24 cellular contexts compared by ENCODE assay signal in genomic region chr13:25345555-25345954, GRCh38. TPM values are rescaled to one million over a fixed set of nuclear protein-coding genes. Genes with fewer than 3 reads are reported as not detected.
"Had no signal": no experiment of that assay in that cellular context is flagged by ENCODE, and none has a peak within 500 bp of the region (broad histone marks: within the 10 kb centered on the region; RNA-seq: fewer than 3 reads in every experiment).

No MANE protein-coding gene starts in this region.

- H2AFZ ChIP-seq: hepatocyte had no signal

- DNase-seq: activated CD4-positive, alpha-beta T cell treated with anti-CD3 and anti-CD28 coated beads, Interleukin-2, amount 50 U/mL, for 1 hour; activated CD4-positive, CD25-positive, alpha-beta regulatory T cell treated with anti-CD3 and anti-CD28 coated beads, Interleukin-2, amount 50 U/mL, for 72 hours; activated gamma-delta T cell treated with Interleukin-2 at 50 U/mL for 16 hours; activated T-cell treated with anti-CD3 and anti-CD28 coated beads, Interleukin-2, amount 50 U/mL, for 1 hour; anterior cingulate cortex; body of pancreas; caudate nucleus; effector CD8-positive, alpha-beta T cell; foreskin melanocyte; kidney glomerular epithelial cell; left lung; naive thymus-derived CD8-positive, alpha-beta T cell; sigmoid colon; stimulated activated CD4-positive, alpha-beta T cell treated with anti-CD3 and anti-CD28 coated beads, Interleukin-15, amount 100 ng/mL, for 24 hours; stimulated activated naive B cell treated with anti-CD40 and anti-IgM and Interleukin-4, amounts not matched to agents 10 μg/mL and 1 μg/mL and 100 μg/mL, for 72 hours; transverse colon; uterus had no signal

- H3K4me1 Mint-ChIP-seq: activated naive CD4-positive, alpha-beta T cell treated with anti-CD3 and anti-CD28 coated beads, Interleukin-2, amount 50 U/mL, for 24 hours; mesothelial cell of epicardium; naive thymus-derived CD8-positive, alpha-beta T cell had no signal

- H3K4me3 ChIP-seq: body of pancreas, hepatocyte, left lung, sigmoid colon, smooth muscle cell, transverse colon, uterus had no signal

- H3K27me3 Mint-ChIP-seq: activated naive CD4-positive, alpha-beta T cell treated with anti-CD3 and anti-CD28 coated beads, Interleukin-2, amount 50 U/mL, for 24 hours; dendritic cell treated with granulocyte-macrophage colony-stimulating factor and Interleukin-4, amounts not matched to agents 40 ng/mL and 50 ng/mL, for 4 days; naive thymus-derived CD8-positive, alpha-beta T cell; stimulated activated naive B cell treated with anti-CD40 and anti-IgM and Interleukin-4, amounts not matched to agents 10 μg/mL and 1 μg/mL and 100 μg/mL, for 72 hours had no signal

- H3K27me3 ChIP-seq: body of pancreas, hepatocyte, left lung, sigmoid colon, transverse colon, uterus had no signal

- H3K36me3 ChIP-seq: transverse colon, uterus had no signal

- H3K4me1 ChIP-seq: body of pancreas, left lung, sigmoid colon, transverse colon, uterus had no signal

- H3K4me2 ChIP-seq: hepatocyte, smooth muscle cell had no signal

- ATAC-seq: body of pancreas; left lung; naive thymus-derived CD8-positive, alpha-beta T cell; stimulated activated naive B cell treated with anti-CD40 and anti-IgM and Interleukin-4, amounts not matched to agents 10 μg/mL and 1 μg/mL and 100 μg/mL, for 72 hours had no signal

- H3K27ac ChIP-seq: body of pancreas, hepatocyte, left lung, sigmoid colon, transverse colon, uterus, VCaP had no signal

- H3K4me3 Mint-ChIP-seq: activated naive CD4-positive, alpha-beta T cell treated with anti-CD3 and anti-CD28 coated beads, Interleukin-2, amount 50 U/mL, for 24 hours; dendritic cell treated with granulocyte-macrophage colony-stimulating factor and Interleukin-4, amounts not matched to agents 40 ng/mL and 50 ng/mL, for 4 days; mesothelial cell of epicardium; naive thymus-derived CD8-positive, alpha-beta T cell; stimulated activated naive B cell treated with anti-CD40 and anti-IgM and Interleukin-4, amounts not matched to agents 10 μg/mL and 1 μg/mL and 100 μg/mL, for 72 hours had no signal

- H3K27ac Mint-ChIP-seq: activated naive CD4-positive, alpha-beta T cell treated with anti-CD3 and anti-CD28 coated beads, Interleukin-2, amount 50 U/mL, for 24 hours; dendritic cell treated with granulocyte-macrophage colony-stimulating factor and Interleukin-4, amounts not matched to agents 40 ng/mL and 50 ng/mL, for 4 days; mesothelial cell of epicardium; stimulated activated naive B cell treated with anti-CD40 and anti-IgM and Interleukin-4, amounts not matched to agents 10 μg/mL and 1 μg/mL and 100 μg/mL, for 72 hours had no signal

- H3K79me2 ChIP-seq: hepatocyte had no signal

- H3K9me3 Mint-ChIP-seq: activated naive CD4-positive, alpha-beta T cell treated with anti-CD3 and anti-CD28 coated beads, Interleukin-2, amount 50 U/mL, for 24 hours; dendritic cell treated with granulocyte-macrophage colony-stimulating factor and Interleukin-4, amounts not matched to agents 40 ng/mL and 50 ng/mL, for 4 days; mesothelial cell of epicardium; naive thymus-derived CD8-positive, alpha-beta T cell; stimulated activated naive B cell treated with anti-CD40 and anti-IgM and Interleukin-4, amounts not matched to agents 10 μg/mL and 1 μg/mL and 100 μg/mL, for 72 hours had no signal

- H3K9me3 ChIP-seq: body of pancreas, left lung, sigmoid colon, transverse colon, uterus had no signal

RNA-seq across cellular contexts. Expression of gene ATP8A2, which starts 26.2 kb away (rescaled TPM):
- total RNA-seq: esophagus mucosa had no signal
